ENCODE assay signal across 8 cellular contexts in genomic region chr7:832292-832967, GRCh38. TPM values are rescaled to one million over a fixed set of nuclear protein-coding genes. Genes with fewer than 3 reads are reported as not detected.
A peak's percentile ranks its signal among the peaks of the same experiment; 100 is the strongest.
DNase-seq lines count a peak whose midpoint lies in the region; ATAC-seq and TF ChIP-seq lines count a peak whose summit lies in the region.

Gene SUN1, plus strand, starts transcription at chr7:832476. Its CDS starts 49 bp downstream, at chr7:832525.

- H3K79me2 ChIP-seq in parathyroid adenoma, result peaks cover 66% of the 10 kb centered on the region

- H3K27ac ChIP-seq in parathyroid adenoma (peak within 1 kb of the TSS; percentile 58), uterus (peak within 1 kb of the TSS; percentile 86 to 99)

- H3K9me3 ChIP-seq in MG63 (no peaks in the 10 kb centered on the region), parathyroid adenoma (ENCODE audit: control insufficient read depth, low read length) (no peaks in the 10 kb centered on the region), uterus (no peaks in the 10 kb centered on the region)

- no peaks in the 10 kb centered on the region for H3K27me3 ChIP-seq in BJ (ENCODE audit: control insufficient read depth, insufficient read depth, low read length)
- H3K27me3 ChIP-seq in MG63, result no peaks in the 10 kb centered on the region
- H3K27me3 ChIP-seq in parathyroid adenoma (ENCODE audit: control insufficient read depth, insufficient read depth, low read length), result no peaks in the 10 kb centered on the region
- no peaks in the 10 kb centered on the region for H3K27me3 ChIP-seq in uterus

- H3K4me2 ChIP-seq in parathyroid adenoma (ENCODE audit: low read length), result peak within 1 kb of the TSS; percentile 75

- POLR2A ChIA-PET in BJ (lab: Charles Lee), result no interaction called here

- no peak for TF ChIP-seq CTCF in BJ (IDR thresholded peaks at IDR 0.05; ENCODE audit: insufficient read depth, low read depth, low read length)
- TF ChIP-seq CTCF in parathyroid adenoma (IDR thresholded peaks at IDR 0.05), result no peak
- TF ChIP-seq CTCF in uterus (IDR thresholded peaks at IDR 0.05), result no peak

- intact Hi-C loops in uterus (cut with DNase I; ENCODE audit: low total_unique reads), result no loop called here

- H3K4me3 ChIP-seq in BJ (ENCODE audit: low read depth, low read length) (0 out of 2 replicates have a peak within 1 kb of the TSS, but pooled peaks have one; percentile 0), MG63 (no peak within 1 kb of the TSS; the same call in 1 of the 2 replicates), parathyroid adenoma (ENCODE audit: low read depth, low read length) (peak within 1 kb of the TSS; percentile 54), uterus (peak within 1 kb of the TSS; percentile 13)

- no peak within 1 kb of the TSS for H3K9ac ChIP-seq in parathyroid adenoma

- DNase-seq in BJ (ENCODE audit: low read depth) (peak; percentile 45), MG63 (peak; percentile 55), activated T-helper 1 cell treated with Interleukin-2 at 50 U/mL for 16 hours (ENCODE audit: low read depth) (peak; percentile 55), fibroblast of the conjunctiva (ENCODE audit: low read depth) (peak; percentile 40), uterus (peak; percentile 51 to 59), germinal center (ENCODE audit: low spot score) (no peak)

- peak in 1 of 2 donors; percentile 21 for TF ChIP-seq POLR2A in uterus (IDR thresholded peaks at IDR 0.05)

- H3K4me1 ChIP-seq in parathyroid adenoma (peaks cover 3% of the 10 kb centered on the region), uterus (peaks cover 35 to 39% of the 10 kb centered on the region in 2 donors)

- CTCF ChIA-PET in BJ (lab: Yijun Ruan, JAX), result interaction anchor here (1.0 to 1.9 kb wide), 2 partner anchors 10 to 25 kb away, joined by 3 to 6 read pairs; no protein-coding TSS in a partner anchor

- H3K36me3 ChIP-seq in BJ (ENCODE audit: control insufficient read depth, insufficient read depth, low read length) (peaks cover 5% of the 10 kb centered on the region), MG63 (peaks cover 32% of the 10 kb centered on the region), parathyroid adenoma (ENCODE audit: control insufficient read depth, insufficient read depth, low read length) (no peaks in the 10 kb centered on the region), uterus (no peaks in the 10 kb centered on the region)

- no peak within 1 kb of the TSS for H2AFZ ChIP-seq in parathyroid adenoma

- ATAC-seq in GM21529 (IDR thresholded peaks at IDR 0.05; ENCODE audit: unreplicated experiment), result peak; percentile 34

RNA-seq across cellular contexts. Expression of gene SUN1, which starts in this region (rescaled TPM):
- 177 and 222 TPM in 2 replicates for polyA plus RNA-seq in BJ (2011; rRNA removed)
- polyA minus RNA-seq in BJ (2011; rRNA and poly(A)+ RNA removed), result 87.6 and 107 TPM in 2 replicates
- 109 and 157 TPM in 2 replicates for total RNA-seq in MG63 (2014; rRNA removed; shearing (Covaris generic); ENCODE audit: low replicate concordance)
- total RNA-seq in uterus, result 100 to 1,000 TPM; 139 to 624 (median 446) TPM
